In the genomic region with DNA sequence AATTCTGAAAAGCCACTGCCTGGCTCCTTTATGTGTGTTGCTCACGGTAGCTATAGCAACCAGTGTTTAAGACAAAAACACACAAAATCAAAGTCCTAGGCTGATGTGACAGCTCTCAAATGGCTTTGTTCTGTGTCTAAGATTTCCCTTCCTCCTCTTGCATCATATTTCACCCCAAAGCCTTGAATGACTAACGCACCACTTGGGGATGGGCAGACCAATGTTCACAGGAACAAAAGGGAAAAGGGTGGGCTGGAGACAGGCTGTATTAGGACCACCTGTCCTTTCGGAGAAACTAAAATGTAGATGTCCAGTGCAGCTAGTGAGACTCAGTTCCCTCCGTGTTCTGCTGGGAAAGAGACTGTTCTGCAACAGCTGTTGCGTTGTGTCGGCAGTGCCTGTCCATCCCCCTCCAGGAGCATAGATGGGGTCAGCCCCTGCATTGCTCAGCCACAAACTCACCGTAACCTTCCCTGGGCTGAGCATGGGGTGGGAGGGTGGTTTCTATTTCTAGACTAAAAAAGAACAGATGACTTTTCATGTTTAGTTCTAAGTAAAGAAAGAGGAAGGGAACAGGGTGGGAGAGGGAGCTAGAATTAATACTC, we compare ENCODE assay signal across 8 cellular contexts. TPM values are rescaled to one million over a fixed set of nuclear protein-coding genes. Genes with fewer than 3 reads are reported as not detected.
DNase-seq lines count a peak whose midpoint lies in the region; ATAC-seq and TF ChIP-seq lines count a peak whose summit lies in the region.

No MANE protein-coding gene starts in this region.

- TF ChIP-seq POLR2A in Peyer's patch (IDR thresholded peaks at IDR 0.05) = no peak

- H3K4me3 ChIP-seq in thoracic aorta (peak overlapping the region; percentile 47), Peyer's patch (no peak overlapping the region)

- no peaks in the 10 kb centered on the region for H3K9me3 Mint-ChIP-seq in activated T-helper 17 cell treated with anti-CD3 and anti-CD28 coated beads, Interleukin-2, amount 50 U/mL, for 72 hours

- H3K4me1 Mint-ChIP-seq in activated T-helper 17 cell treated with anti-CD3 and anti-CD28 coated beads, Interleukin-2, amount 50 U/mL, for 72 hours = no peaks in the 10 kb centered on the region

- H3K27ac Mint-ChIP-seq in activated T-helper 17 cell treated with anti-CD3 and anti-CD28 coated beads, Interleukin-2, amount 50 U/mL, for 72 hours = no peak overlapping the region

- no peaks in the 10 kb centered on the region for H3K27me3 ChIP-seq in thoracic aorta (replicated peaks; ENCODE audit: insufficient read depth)
- H3K27me3 ChIP-seq in Peyer's patch = no peaks in the 10 kb centered on the region

- H3K27ac ChIP-seq in thoracic aorta (peak overlapping the region; percentile 36 to 52), Peyer's patch (peak overlapping the region in 1 of 4 donors; percentile 32)

- H3K27me3 Mint-ChIP-seq in activated T-helper 17 cell treated with anti-CD3 and anti-CD28 coated beads, Interleukin-2, amount 50 U/mL, for 72 hours = peaks cover 3% of the 10 kb centered on the region

- DNase-seq in GM04504 (ENCODE audit: low read depth) = peak; percentile 26
- peak; percentile 60 for DNase-seq in hepatic stellate cell (ENCODE audit: low spot score)
- no peak for DNase-seq in thoracic aorta (ENCODE audit: low spot score)
- no peak for DNase-seq in Peyer's patch
- no peak for DNase-seq in stimulated activated CD4-positive, alpha-beta T cell treated with anti-CD3 and anti-CD28 coated beads, Interleukin-2, amount 100 ng/mL, for 24 hours
- DNase-seq in SHP77 (lab: John Stamatoyannopoulos, UW) = no peak

- H3K36me3 ChIP-seq in thoracic aorta = no peaks in the 10 kb centered on the region
- no peaks in the 10 kb centered on the region for H3K36me3 ChIP-seq in Peyer's patch

- H3K4me3 Mint-ChIP-seq in activated T-helper 17 cell treated with anti-CD3 and anti-CD28 coated beads, Interleukin-2, amount 50 U/mL, for 72 hours = no peak overlapping the region

- ATAC-seq in HG02852 (IDR thresholded peaks at IDR 0.05; ENCODE audit: unreplicated experiment) = peak; percentile 84
- peak; percentile 64 for ATAC-seq in activated T-helper 17 cell treated with anti-CD3 and anti-CD28 coated beads, Interleukin-2, amount 50 U/mL, for 72 hours (replicated peaks)
- ATAC-seq in thoracic aorta (ENCODE audit: insufficient number of reproducible peaks, low FRiP score, low read depth) = peak; percentile 84

- no peaks in the 10 kb centered on the region for H3K36me3 Mint-ChIP-seq in activated T-helper 17 cell treated with anti-CD3 and anti-CD28 coated beads, Interleukin-2, amount 50 U/mL, for 72 hours (ENCODE audit: low read depth)

- TF ChIP-seq CTCF in thoracic aorta (IDR thresholded peaks at IDR 0.05) (no peak), Peyer's patch (IDR thresholded peaks at IDR 0.05) (no peak)

- H3K9me3 ChIP-seq in thoracic aorta (no peaks in the 10 kb centered on the region), Peyer's patch (no peaks in the 10 kb centered on the region)

- H3K4me1 ChIP-seq in thoracic aorta (ENCODE audit: control insufficient read depth in 1 of 2, low read depth in 2 of 2) = peaks cover 11 to 28% of the 10 kb centered on the region in 2 donors
- no peaks in the 10 kb centered on the region for H3K4me1 ChIP-seq in Peyer's patch

RNA-seq across cellular contexts. Expression of a gene that starts 26.8 kb away (rescaled TPM):
- 10 to 100 TPM; 10.5 to 13.8 TPM for total RNA-seq in activated T-helper 17 cell treated with anti-CD3 and anti-CD28 coated beads, Interleukin-2, amount 50 U/mL, for 72 hours
- total RNA-seq in thoracic aorta = 10 to 100 TPM; 35.9 to 56.6 TPM
- total RNA-seq in Peyer's patch = 100 to 1,000 TPM in 1 of 4 donors, 10 to 100 TPM in 3; 17.7 to 110 (median 61.7) TPM

Comparison
In these comparisons a context has a peak if more than half of its experiments do, and no peak if none do; other contexts are left out.
1. DNase-seq: peak in GM04504 (single experiment) and hepatic stellate cell (single experiment); none in thoracic aorta (single experiment), Peyer's patch (0 of 3), stimulated activated CD4-positive, alpha-beta T cell treated with anti-CD3 and anti-CD28 coated beads, Interleukin-2, amount 100 ng/mL, for 24 hours (0 of 2) and SHP77 (0 of 2).
2. Peak in every context shown above with its lines, with median percentiles within 50 percentile points of each other: ATAC-seq.